8 cellular contexts compared by ENCODE assay signal in the genomic region with DNA sequence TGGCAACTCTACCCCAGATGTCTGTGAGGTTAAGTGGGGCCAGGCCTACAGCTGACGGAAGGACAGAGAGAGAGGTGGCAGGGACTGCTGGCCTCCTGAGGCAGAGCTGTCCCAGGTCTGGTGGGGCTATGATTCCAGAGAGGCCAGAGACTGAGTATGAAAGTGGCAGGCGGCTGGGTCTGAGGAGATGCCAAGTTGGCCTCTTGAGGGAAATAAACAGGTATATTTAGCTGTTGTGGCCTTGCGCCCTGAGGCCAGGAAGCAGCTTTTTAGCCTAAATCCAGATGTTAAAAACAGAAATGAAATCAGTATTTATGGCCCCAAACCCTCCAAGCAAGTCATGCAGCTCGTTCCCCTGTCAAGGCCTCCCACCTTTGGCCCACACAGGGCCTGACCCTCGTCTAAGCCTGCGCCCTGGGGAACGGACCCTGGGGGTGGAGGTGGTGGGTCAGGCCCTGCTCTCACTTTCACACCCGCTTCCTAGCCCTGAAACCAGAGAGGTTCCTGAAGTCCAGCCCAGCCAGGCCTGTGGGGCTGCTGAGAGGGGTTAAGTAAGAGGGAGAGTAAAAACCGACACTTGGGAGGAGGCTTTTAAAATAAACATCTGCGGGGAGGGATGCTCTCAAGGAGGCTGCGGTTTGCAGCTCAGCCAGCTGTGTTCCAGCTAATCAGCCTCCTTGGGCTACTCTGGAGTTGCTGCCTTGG. TPM values are rescaled to one million over a fixed set of nuclear protein-coding genes. Genes with fewer than 3 reads are reported as not detected.
A peak's percentile ranks its signal among the peaks of the same experiment; 100 is the strongest.
DNase-seq lines count a peak whose midpoint lies in the region; ATAC-seq and TF ChIP-seq lines count a peak whose summit lies in the region.

No MANE protein-coding gene starts in this region.

- H3K4me3 ChIP-seq in lower lobe of right lung, result no peak overlapping the region

- intact Hi-C loops in lower lobe of right lung (cut with DNase I), result no loop called here

- no peak for DNase-seq in WTC11 (ENCODE audit: low spot score)
- no peak for DNase-seq in lower lobe of right lung
- no peak for DNase-seq in activated naive CD4-positive, alpha-beta T cell treated with anti-CD3 and anti-CD28 coated beads, Interleukin-2, amount 50 U/mL, for 72 hours (ENCODE audit: low spot score in 2 of 2)
- no peak for DNase-seq in CD1c-positive myeloid dendritic cell (ENCODE audit: extremely low spot score)
- DNase-seq in kidney tubule cell (ENCODE audit: low spot score), result no peak
- no peak for DNase-seq in cerebellar cortex (ENCODE audit: low spot score)

- no peak overlapping the region for H3K4me3 Mint-ChIP-seq in WTC11

- H3K36me3 Mint-ChIP-seq in WTC11, result peaks cover 15% of the 10 kb centered on the region
- no peaks in the 10 kb centered on the region for H3K36me3 Mint-ChIP-seq in activated naive CD4-positive, alpha-beta T cell treated with anti-CD3 and anti-CD28 coated beads, Interleukin-2, amount 50 U/mL, for 72 hours

- ATAC-seq in GM18861 (IDR thresholded peaks at IDR 0.05; ENCODE audit: unreplicated experiment), result peak; percentile 37
- ATAC-seq in HG02981 (IDR thresholded peaks at IDR 0.05; ENCODE audit: unreplicated experiment), result peak; percentile 39
- ATAC-seq in WTC11, result no peak
- ATAC-seq in lower lobe of right lung, result peak in 1 of 2 donors; percentile 31
- no peak for ATAC-seq in activated naive CD4-positive, alpha-beta T cell treated with anti-CD3 and anti-CD28 coated beads, Interleukin-2, amount 50 U/mL, for 72 hours

- H3K27ac ChIP-seq in lower lobe of right lung, result peak overlapping the region; percentile 76

- H3K27me3 Mint-ChIP-seq in WTC11 (ENCODE audit: low read depth), result no peaks in the 10 kb centered on the region

- H3K9me3 ChIP-seq in lower lobe of right lung, result no peaks in the 10 kb centered on the region

- no peaks in the 10 kb centered on the region for H3K9me3 Mint-ChIP-seq in WTC11
- no peaks in the 10 kb centered on the region for H3K9me3 Mint-ChIP-seq in activated naive CD4-positive, alpha-beta T cell treated with anti-CD3 and anti-CD28 coated beads, Interleukin-2, amount 50 U/mL, for 72 hours

- CTCF ChIA-PET in WTC11 (lab: Charles Lee), result interaction anchor here (0.6 to 10.5 kb wide), 33 partner anchors 11 to 352 kb away, joined by 3 to 131 read pairs (median 7); a partner anchor contains a TSS

- H3K4me1 ChIP-seq in lower lobe of right lung, result peaks cover 37% of the 10 kb centered on the region

- peaks cover 50% of the 10 kb centered on the region for H3K36me3 ChIP-seq in lower lobe of right lung

- H3K27ac Mint-ChIP-seq in WTC11, result peak overlapping the region; percentile 62
- H3K27ac Mint-ChIP-seq in activated naive CD4-positive, alpha-beta T cell treated with anti-CD3 and anti-CD28 coated beads, Interleukin-2, amount 50 U/mL, for 72 hours, result peak overlapping the region in 1 of 2 donors; percentile 74

- POLR2A ChIA-PET in WTC11 (lab: Charles Lee), result interaction anchor here (0.6 to 1.4 kb wide), 2 partner anchors 13 to 181 kb away, joined by 3 to 5 read pairs; no protein-coding TSS in a partner anchor

- TF ChIP-seq CTCF in WTC11 (IDR thresholded peaks at IDR 0.05) (no peak), lower lobe of right lung (IDR thresholded peaks at IDR 0.05) (no peak)

- H3K27me3 ChIP-seq in lower lobe of right lung (ENCODE audit: low read depth), result no peaks in the 10 kb centered on the region

- H3K4me1 Mint-ChIP-seq in WTC11, result peaks cover 35% of the 10 kb centered on the region

TF ChIP-seq in WTC11, 78 proteins besides CTCF, POLR2A, EP300 and RAD21:
- TF ChIP-seq TP53 (CRISPR knock-in tag; IDR thresholded peaks at IDR 0.05) (0 out of 2 replicates have a peak, but pooled peaks have one; percentile 49), ZNF219 (CRISPR knock-in tag; IDR thresholded peaks at IDR 0.05; ENCODE audit: borderline replicate concordance) (no peak)

RNA-seq across cellular contexts. Expression of a gene that starts 18.7 kb away (rescaled TPM):
- 1.1 to 1.5 TPM (median 1.1 TPM) in 3 replicates for total RNA-seq in WTC11 (2021)
- 1.8 TPM for total RNA-seq in lower lobe of right lung
- total RNA-seq in activated naive CD4-positive, alpha-beta T cell treated with anti-CD3 and anti-CD28 coated beads, Interleukin-2, amount 50 U/mL, for 72 hours, result not detected

RNA-seq across cellular contexts. Expression of a gene that starts 22.7 kb away (rescaled TPM):
- total RNA-seq in WTC11 (2021) (4.5 to 6.1 TPM (median 5.1 TPM) in 3 replicates), lower lobe of right lung (1.5 TPM)
- total RNA-seq in activated naive CD4-positive, alpha-beta T cell treated with anti-CD3 and anti-CD28 coated beads, Interleukin-2, amount 50 U/mL, for 72 hours, result not detected

RNA-seq across cellular contexts. Expression of a gene that starts 31.8 kb away (rescaled TPM):
- 28.1 to 29.4 TPM (median 29.1 TPM) in 3 replicates for total RNA-seq in WTC11 (2021)
- 82.4 TPM for total RNA-seq in lower lobe of right lung
- total RNA-seq in activated naive CD4-positive, alpha-beta T cell treated with anti-CD3 and anti-CD28 coated beads, Interleukin-2, amount 50 U/mL, for 72 hours, result under 1 TPM in 1 of 2 donors, not detected in 1; 0.19 TPM

Comparison
In these comparisons a context has a peak if more than half of its experiments do, and no peak if none do; other contexts are left out.
1. ATAC-seq: peak in GM18861 (single experiment) and HG02981 (single experiment); none in WTC11 (single experiment) and activated naive CD4-positive, alpha-beta T cell treated with anti-CD3 and anti-CD28 coated beads, Interleukin-2, amount 50 U/mL, for 72 hours (0 of 2).
2. RNA of a gene that starts 31.8 kb away (total RNA-seq): 82.4 TPM in lower lobe of right lung (single experiment) and 28.1 to 29.4 TPM in WTC11; 0.19 TPM in activated naive CD4-positive, alpha-beta T cell treated with anti-CD3 and anti-CD28 coated beads, Interleukin-2, amount 50 U/mL, for 72 hours; every median in the first group is over 10 times any median in the second.